ENCODE assay signal across 23 cellular contexts in genomic region chr15:57015360-57015759, GRCh38.
"Had no signal": no experiment of that assay in that cellular context is flagged by ENCODE, and none has a peak within 500 bp of the region (broad histone marks: within the 10 kb centered on the region; RNA-seq: fewer than 3 reads in every experiment).

No MANE protein-coding gene starts in this region.

- H3K36me3 Mint-ChIP-seq: activated naive CD4-positive, alpha-beta T cell treated with anti-CD3 and anti-CD28 coated beads, Interleukin-2, amount 50 U/mL, for 24 hours had no signal

- H3K27ac ChIP-seq: sigmoid colon, testis, vagina had no signal

- H3K27me3 Mint-ChIP-seq: activated CD4-positive, alpha-beta memory T cell treated with anti-CD3 and anti-CD28 coated beads for 36 hours; activated naive CD4-positive, alpha-beta T cell treated with anti-CD3 and anti-CD28 coated beads, Interleukin-2, amount 50 U/mL, for 24 hours; memory B cell; stimulated activated naive B cell treated with anti-CD40 and anti-IgM and Interleukin-4, amounts not matched to agents 10 μg/mL and 1 μg/mL and 100 μg/mL, for 72 hours; type B pancreatic cell had no signal

- H3K9me3 Mint-ChIP-seq: activated CD4-positive, alpha-beta memory T cell treated with anti-CD3 and anti-CD28 coated beads for 36 hours; activated naive CD4-positive, alpha-beta T cell treated with anti-CD3 and anti-CD28 coated beads, Interleukin-2, amount 50 U/mL, for 24 hours; activated T-cell treated with anti-CD3 and anti-CD28 coated beads, Interleukin-2, amount 50 U/mL, for 72 hours; memory B cell; stimulated activated naive B cell treated with anti-CD40 and anti-IgM and Interleukin-4, amounts not matched to agents 10 μg/mL and 1 μg/mL and 100 μg/mL, for 72 hours; type B pancreatic cell had no signal

- H3K9me3 ChIP-seq: body of pancreas, mucosa of descending colon, sigmoid colon, testis, vagina had no signal

- H3K4me3 ChIP-seq: body of pancreas, mucosa of descending colon, sigmoid colon, testis, vagina had no signal

- H3K4me1 ChIP-seq: testis had no signal

- ATAC-seq: left ventricle myocardium superior; stimulated activated naive B cell treated with anti-CD40 and anti-IgM and Interleukin-4, amounts not matched to agents 10 μg/mL and 1 μg/mL and 100 μg/mL, for 72 hours had no signal

- DNase-seq: activated CD4-positive, alpha-beta memory T cell treated with anti-CD3 and anti-CD28 coated beads for 36 hours; activated CD4-positive, alpha-beta T cell treated with anti-CD3 and anti-CD28 coated beads for 48 hours; activated effector memory CD4-positive, alpha-beta T cell treated with anti-CD3 and anti-CD28 coated beads, Interleukin-2, amount 50 U/mL, for 16 hours; activated T-cell treated with anti-CD3 and anti-CD28 coated beads, Interleukin-2, amount 50 U/mL, for 72 hours; anterior cingulate cortex; effector CD4-positive, alpha-beta T cell; foreskin melanocyte; glutamatergic neuron; hippocampal formation; left ventricle myocardium superior; mucosa of descending colon; occipital lobe; sigmoid colon; stimulated activated CD4-positive, alpha-beta T cell treated with anti-CD3 and anti-CD28 coated beads, Interleukin-2, amount 100 ng/mL, for 48 hours; stimulated activated CD8-positive, alpha-beta memory T cell treated with anti-CD3 and anti-CD28 coated beads, Interleukin-4, amount 100 ng/mL, for 48 hours; stimulated activated naive B cell treated with anti-CD40 and anti-IgM and Interleukin-4, amounts not matched to agents 10 μg/mL and 1 μg/mL and 100 μg/mL, for 72 hours; T-helper 9 cell; testis had no signal

- H3K4me3 Mint-ChIP-seq: activated CD4-positive, alpha-beta memory T cell treated with anti-CD3 and anti-CD28 coated beads for 36 hours; activated naive CD4-positive, alpha-beta T cell treated with anti-CD3 and anti-CD28 coated beads, Interleukin-2, amount 50 U/mL, for 24 hours; activated T-cell treated with anti-CD3 and anti-CD28 coated beads, Interleukin-2, amount 50 U/mL, for 72 hours; memory B cell; stimulated activated naive B cell treated with anti-CD40 and anti-IgM and Interleukin-4, amounts not matched to agents 10 μg/mL and 1 μg/mL and 100 μg/mL, for 72 hours; type B pancreatic cell had no signal

- H3K36me3 ChIP-seq: sigmoid colon, vagina had no signal

- H3K27ac Mint-ChIP-seq: activated CD4-positive, alpha-beta memory T cell treated with anti-CD3 and anti-CD28 coated beads for 36 hours; activated naive CD4-positive, alpha-beta T cell treated with anti-CD3 and anti-CD28 coated beads, Interleukin-2, amount 50 U/mL, for 24 hours; activated T-cell treated with anti-CD3 and anti-CD28 coated beads, Interleukin-2, amount 50 U/mL, for 72 hours; memory B cell; stimulated activated naive B cell treated with anti-CD40 and anti-IgM and Interleukin-4, amounts not matched to agents 10 μg/mL and 1 μg/mL and 100 μg/mL, for 72 hours; type B pancreatic cell had no signal

- H3K27me3 ChIP-seq: body of pancreas, sigmoid colon, testis, vagina had no signal
